1 cellular context compared by ENCODE assay signal in the genomic region with DNA sequence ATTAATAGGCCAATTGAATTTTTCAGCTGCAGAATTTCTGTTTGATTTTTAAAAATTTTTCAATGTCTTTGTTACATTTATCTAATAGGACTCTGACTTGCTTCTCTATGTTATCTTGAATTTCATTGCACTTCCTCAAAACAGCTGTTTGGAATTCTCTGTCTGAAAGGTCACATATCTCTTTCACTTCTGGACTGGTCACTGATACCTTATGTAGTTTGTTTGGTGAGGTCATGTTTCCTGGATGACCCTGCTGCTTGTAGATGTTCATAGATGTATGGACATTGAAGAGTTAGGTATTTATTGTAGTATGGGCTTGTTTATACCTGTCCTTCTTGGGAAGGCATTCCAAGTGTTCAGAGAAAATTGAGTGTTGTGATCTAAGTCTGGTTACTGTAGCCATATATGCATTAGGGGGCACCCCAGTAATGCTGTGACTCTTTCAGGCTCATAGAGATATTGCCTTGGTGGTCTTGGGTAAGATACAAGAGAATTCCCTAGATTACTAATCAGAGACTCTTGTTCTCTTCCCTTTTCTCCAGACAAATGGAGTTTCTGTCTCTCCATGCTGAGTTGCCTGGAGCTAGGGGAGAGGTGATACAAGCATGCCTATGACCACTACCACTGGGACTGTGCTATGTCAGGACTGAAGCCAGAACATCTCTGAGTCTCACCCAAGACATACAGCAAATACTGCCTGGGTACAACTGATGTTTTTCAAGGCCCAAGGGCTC.
TF ChIP-seq lines count a peak whose summit lies in the region.

No MANE protein-coding gene starts in this region.

TF ChIP-seq in HepG2, 621 proteins besides CTCF, POLR2A, EP300 and RAD21 (continued from another document):
- TF ChIP-seq, protein P1, sequence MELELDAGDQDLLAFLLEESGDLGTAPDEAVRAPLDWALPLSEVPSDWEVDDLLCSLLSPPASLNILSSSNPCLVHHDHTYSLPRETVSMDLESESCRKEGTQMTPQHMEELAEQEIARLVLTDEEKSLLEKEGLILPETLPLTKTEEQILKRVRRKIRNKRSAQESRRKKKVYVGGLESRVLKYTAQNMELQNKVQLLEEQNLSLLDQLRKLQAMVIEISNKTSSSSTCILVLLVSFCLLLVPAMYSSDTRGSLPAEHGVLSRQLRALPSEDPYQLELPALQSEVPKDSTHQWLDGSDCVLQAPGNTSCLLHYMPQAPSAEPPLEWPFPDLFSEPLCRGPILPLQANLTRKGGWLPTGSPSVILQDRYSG (CRISPR knock-in tag; IDR thresholded peaks at IDR 0.05) = no peak
- TF ChIP-seq TP53 (CRISPR knock-in tag; conservative IDR thresholded peaks at IDR 0.05) = no peak
- no peak for TF ChIP-seq KLF6 (CRISPR knock-in tag; IDR thresholded peaks at IDR 0.05)
- TF ChIP-seq MAFF (IDR thresholded peaks at IDR 0.05; ENCODE audit: low read depth, low read length) = no peak
- TF ChIP-seq ETV5 (CRISPR knock-in tag; IDR thresholded peaks at IDR 0.05; ENCODE audit: borderline replicate concordance) = no peak
